1 cellular context compared by ENCODE assay signal in the genomic region with DNA sequence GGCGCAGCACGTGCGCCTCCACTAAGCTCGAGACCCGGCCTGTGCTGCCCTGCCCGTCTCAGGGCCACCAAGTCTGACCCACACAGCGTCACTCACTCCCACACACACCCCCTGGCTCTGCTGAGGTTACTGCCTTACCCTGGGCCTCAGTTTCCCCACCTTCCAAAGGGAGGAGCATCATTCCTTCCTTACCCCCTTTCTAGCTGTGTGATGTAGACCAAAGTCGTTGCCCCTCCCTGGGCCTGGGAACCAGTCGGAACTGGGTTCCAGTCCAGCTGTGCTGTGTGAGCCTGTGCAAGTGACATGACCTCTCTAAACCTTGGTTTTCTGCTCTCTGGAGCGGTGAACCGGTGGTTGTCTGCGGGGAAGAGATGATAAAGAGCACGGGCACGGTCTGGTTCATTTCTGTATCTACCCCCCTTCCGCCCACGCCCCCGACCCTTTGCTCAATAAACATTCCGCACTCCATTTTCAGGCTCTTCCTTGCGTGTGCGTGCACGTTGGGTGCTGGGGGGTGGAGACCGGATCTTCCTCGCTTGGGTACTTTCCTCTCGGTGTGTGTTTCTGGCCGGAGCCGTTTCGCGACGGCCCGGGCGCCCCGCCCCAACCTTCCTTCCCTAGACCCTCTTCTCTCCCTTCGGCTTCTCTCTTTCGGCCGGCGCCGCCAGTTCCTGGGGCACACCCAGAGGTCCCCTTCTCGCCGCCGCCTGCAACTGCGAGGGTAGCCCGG.
TF ChIP-seq lines count a peak whose summit lies in the region.

A gene with protein sequence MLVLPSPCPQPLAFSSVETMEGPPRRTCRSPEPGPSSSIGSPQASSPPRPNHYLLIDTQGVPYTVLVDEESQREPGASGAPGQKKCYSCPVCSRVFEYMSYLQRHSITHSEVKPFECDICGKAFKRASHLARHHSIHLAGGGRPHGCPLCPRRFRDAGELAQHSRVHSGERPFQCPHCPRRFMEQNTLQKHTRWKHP (plus strand): TSS at position 647 of the 730 bp plus-strand sequence. CDS start 923 bp downstream, outside the sequence.

TF ChIP-seq in K562, 482 proteins besides CTCF, POLR2A, EP300 and RAD21 (continued from another document and continues in another):
- TF ChIP-seq, protein P1, sequence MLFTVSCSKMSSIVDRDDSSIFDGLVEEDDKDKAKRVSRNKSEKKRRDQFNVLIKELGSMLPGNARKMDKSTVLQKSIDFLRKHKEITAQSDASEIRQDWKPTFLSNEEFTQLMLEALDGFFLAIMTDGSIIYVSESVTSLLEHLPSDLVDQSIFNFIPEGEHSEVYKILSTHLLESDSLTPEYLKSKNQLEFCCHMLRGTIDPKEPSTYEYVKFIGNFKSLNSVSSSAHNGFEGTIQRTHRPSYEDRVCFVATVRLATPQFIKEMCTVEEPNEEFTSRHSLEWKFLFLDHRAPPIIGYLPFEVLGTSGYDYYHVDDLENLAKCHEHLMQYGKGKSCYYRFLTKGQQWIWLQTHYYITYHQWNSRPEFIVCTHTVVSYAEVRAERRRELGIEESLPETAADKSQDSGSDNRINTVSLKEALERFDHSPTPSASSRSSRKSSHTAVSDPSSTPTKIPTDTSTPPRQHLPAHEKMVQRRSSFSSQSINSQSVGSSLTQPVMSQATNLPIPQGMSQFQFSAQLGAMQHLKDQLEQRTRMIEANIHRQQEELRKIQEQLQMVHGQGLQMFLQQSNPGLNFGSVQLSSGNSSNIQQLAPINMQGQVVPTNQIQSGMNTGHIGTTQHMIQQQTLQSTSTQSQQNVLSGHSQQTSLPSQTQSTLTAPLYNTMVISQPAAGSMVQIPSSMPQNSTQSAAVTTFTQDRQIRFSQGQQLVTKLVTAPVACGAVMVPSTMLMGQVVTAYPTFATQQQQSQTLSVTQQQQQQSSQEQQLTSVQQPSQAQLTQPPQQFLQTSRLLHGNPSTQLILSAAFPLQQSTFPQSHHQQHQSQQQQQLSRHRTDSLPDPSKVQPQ (CRISPR knock-in tag; IDR thresholded peaks at IDR 0.05; ENCODE audit: borderline replicate concordance) = no peak
- TF ChIP-seq, protein P2, sequence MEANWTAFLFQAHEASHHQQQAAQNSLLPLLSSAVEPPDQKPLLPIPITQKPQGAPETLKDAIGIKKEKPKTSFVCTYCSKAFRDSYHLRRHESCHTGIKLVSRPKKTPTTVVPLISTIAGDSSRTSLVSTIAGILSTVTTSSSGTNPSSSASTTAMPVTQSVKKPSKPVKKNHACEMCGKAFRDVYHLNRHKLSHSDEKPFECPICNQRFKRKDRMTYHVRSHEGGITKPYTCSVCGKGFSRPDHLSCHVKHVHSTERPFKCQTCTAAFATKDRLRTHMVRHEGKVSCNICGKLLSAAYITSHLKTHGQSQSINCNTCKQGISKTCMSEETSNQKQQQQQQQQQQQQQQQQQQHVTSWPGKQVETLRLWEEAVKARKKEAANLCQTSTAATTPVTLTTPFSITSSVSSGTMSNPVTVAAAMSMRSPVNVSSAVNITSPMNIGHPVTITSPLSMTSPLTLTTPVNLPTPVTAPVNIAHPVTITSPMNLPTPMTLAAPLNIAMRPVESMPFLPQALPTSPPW (CRISPR knock-in tag; IDR thresholded peaks at IDR 0.05) = peak; percentile 96
- TF ChIP-seq, protein P3, sequence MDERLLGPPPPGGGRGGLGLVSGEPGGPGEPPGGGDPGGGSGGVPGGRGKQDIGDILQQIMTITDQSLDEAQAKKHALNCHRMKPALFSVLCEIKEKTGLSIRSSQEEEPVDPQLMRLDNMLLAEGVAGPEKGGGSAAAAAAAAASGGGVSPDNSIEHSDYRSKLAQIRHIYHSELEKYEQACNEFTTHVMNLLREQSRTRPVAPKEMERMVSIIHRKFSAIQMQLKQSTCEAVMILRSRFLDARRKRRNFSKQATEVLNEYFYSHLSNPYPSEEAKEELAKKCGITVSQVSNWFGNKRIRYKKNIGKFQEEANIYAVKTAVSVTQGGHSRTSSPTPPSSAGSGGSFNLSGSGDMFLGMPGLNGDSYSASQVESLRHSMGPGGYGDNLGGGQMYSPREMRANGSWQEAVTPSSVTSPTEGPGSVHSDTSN (CRISPR knock-in tag; IDR thresholded peaks at IDR 0.05; ENCODE audit: low read depth) = no peak
- TF ChIP-seq, protein P3 (tag; conservative IDR thresholded peaks at IDR 0.05; ENCODE audit: low read depth) = no peak
- no peak for TF ChIP-seq SIRT6 (IDR thresholded peaks at IDR 0.05; ENCODE audit: low read depth, low read length)
- no peak for TF ChIP-seq NR2F6 (CRISPR knock-in tag; IDR thresholded peaks at IDR 0.05)
- TF ChIP-seq, protein P4, sequence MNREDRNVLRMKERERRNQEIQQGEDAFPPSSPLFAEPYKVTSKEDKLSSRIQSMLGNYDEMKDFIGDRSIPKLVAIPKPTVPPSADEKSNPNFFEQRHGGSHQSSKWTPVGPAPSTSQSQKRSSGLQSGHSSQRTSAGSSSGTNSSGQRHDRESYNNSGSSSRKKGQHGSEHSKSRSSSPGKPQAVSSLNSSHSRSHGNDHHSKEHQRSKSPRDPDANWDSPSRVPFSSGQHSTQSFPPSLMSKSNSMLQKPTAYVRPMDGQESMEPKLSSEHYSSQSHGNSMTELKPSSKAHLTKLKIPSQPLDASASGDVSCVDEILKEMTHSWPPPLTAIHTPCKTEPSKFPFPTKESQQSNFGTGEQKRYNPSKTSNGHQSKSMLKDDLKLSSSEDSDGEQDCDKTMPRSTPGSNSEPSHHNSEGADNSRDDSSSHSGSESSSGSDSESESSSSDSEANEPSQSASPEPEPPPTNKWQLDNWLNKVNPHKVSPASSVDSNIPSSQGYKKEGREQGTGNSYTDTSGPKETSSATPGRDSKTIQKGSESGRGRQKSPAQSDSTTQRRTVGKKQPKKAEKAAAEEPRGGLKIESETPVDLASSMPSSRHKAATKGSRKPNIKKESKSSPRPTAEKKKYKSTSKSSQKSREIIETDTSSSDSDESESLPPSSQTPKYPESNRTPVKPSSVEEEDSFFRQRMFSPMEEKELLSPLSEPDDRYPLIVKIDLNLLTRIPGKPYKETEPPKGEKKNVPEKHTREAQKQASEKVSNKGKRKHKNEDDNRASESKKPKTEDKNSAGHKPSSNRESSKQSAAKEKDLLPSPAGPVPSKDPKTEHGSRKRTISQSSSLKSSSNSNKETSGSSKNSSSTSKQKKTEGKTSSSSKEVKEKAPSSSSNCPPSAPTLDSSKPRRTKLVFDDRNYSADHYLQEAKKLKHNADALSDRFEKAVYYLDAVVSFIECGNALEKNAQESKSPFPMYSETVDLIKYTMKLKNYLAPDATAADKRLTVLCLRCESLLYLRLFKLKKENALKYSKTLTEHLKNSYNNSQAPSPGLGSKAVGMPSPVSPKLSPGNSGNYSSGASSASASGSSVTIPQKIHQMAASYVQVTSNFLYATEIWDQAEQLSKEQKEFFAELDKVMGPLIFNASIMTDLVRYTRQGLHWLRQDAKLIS (CRISPR knock-in tag; IDR thresholded peaks at IDR 0.05) = no peak
- TF ChIP-seq NR2C2 (CRISPR knock-in tag; IDR thresholded peaks at IDR 0.05) = 0 out of 2 replicates have a peak, but pooled peaks have one; percentile 29
- peak; percentile 68 for TF ChIP-seq NR2C2 (tag; IDR thresholded peaks at IDR 0.05)
- TF ChIP-seq, protein P5, sequence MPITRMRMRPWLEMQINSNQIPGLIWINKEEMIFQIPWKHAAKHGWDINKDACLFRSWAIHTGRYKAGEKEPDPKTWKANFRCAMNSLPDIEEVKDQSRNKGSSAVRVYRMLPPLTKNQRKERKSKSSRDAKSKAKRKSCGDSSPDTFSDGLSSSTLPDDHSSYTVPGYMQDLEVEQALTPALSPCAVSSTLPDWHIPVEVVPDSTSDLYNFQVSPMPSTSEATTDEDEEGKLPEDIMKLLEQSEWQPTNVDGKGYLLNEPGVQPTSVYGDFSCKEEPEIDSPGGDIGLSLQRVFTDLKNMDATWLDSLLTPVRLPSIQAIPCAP (CRISPR knock-in tag; IDR thresholded peaks at IDR 0.05; ENCODE audit: borderline replicate concordance) = no peak
- no peak for TF ChIP-seq JUN (IDR thresholded peaks at IDR 0.05; ENCODE audit: borderline replicate concordance, low read depth, low read length)
- TF ChIP-seq JUN (CRISPR knock-in tag; IDR thresholded peaks at IDR 0.05; ENCODE audit: borderline replicate concordance) = no peak
- TF ChIP-seq FOXP1 (CRISPR knock-in tag; IDR thresholded peaks at IDR 0.05) = peak; percentile 65; the same call in 1 of the 2 replicates
- TF ChIP-seq CREM (IDR thresholded peaks at IDR 0.05; ENCODE audit: low read depth) = peak; percentile 47; the same call in 1 of the 2 replicates
- TF ChIP-seq PHF21A (IDR thresholded peaks at IDR 0.05; ENCODE audit: borderline replicate concordance, low read depth) = peak; percentile 80; the same call in 1 of the 2 replicates
- TF ChIP-seq POLR2AphosphoS5 (IDR thresholded peaks at IDR 0.05; ENCODE audit: control insufficient read depth, insufficient read depth, low read depth, low read length) = peak; percentile 57
- TF ChIP-seq ZNF311 (CRISPR knock-in tag; IDR thresholded peaks at IDR 0.05) = no peak
- TF ChIP-seq, protein P6, sequence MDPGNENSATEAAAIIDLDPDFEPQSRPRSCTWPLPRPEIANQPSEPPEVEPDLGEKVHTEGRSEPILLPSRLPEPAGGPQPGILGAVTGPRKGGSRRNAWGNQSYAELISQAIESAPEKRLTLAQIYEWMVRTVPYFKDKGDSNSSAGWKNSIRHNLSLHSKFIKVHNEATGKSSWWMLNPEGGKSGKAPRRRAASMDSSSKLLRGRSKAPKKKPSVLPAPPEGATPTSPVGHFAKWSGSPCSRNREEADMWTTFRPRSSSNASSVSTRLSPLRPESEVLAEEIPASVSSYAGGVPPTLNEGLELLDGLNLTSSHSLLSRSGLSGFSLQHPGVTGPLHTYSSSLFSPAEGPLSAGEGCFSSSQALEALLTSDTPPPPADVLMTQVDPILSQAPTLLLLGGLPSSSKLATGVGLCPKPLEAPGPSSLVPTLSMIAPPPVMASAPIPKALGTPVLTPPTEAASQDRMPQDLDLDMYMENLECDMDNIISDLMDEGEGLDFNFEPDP (CRISPR knock-in tag; IDR thresholded peaks at IDR 0.05) = no peak
- no peak for TF ChIP-seq ZC3H8 (IDR thresholded peaks at IDR 0.05)
- 0 out of 2 replicates have a peak, but pooled peaks have one; percentile 16 for TF ChIP-seq CBX1 (IDR thresholded peaks at IDR 0.05; ENCODE audit: low read depth)
- no peak for TF ChIP-seq SMAD3 (CRISPR knock-in tag; conservative IDR thresholded peaks at IDR 0.05)
- TF ChIP-seq, protein P7, sequence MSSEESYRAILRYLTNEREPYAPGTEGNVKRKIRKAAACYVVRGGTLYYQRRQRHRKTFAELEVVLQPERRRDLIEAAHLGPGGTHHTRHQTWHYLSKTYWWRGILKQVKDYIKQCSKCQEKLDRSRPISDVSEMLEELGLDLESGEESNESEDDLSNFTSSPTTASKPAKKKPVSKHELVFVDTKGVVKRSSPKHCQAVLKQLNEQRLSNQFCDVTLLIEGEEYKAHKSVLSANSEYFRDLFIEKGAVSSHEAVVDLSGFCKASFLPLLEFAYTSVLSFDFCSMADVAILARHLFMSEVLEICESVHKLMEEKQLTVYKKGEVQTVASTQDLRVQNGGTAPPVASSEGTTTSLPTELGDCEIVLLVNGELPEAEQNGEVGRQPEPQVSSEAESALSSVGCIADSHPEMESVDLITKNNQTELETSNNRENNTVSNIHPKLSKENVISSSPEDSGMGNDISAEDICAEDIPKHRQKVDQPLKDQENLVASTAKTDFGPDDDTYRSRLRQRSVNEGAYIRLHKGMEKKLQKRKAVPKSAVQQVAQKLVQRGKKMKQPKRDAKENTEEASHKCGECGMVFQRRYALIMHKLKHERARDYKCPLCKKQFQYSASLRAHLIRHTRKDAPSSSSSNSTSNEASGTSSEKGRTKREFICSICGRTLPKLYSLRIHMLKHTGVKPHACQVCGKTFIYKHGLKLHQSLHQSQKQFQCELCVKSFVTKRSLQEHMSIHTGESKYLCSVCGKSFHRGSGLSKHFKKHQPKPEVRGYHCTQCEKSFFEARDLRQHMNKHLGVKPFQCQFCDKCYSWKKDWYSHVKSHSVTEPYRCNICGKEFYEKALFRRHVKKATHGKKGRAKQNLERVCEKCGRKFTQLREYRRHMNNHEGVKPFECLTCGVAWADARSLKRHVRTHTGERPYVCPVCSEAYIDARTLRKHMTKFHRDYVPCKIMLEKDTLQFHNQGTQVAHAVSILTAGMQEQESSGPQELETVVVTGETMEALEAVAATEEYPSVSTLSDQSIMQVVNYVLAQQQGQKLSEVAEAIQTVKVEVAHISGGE (CRISPR knock-in tag; IDR thresholded peaks at IDR 0.05) = peak; percentile 95 to 99 (median 99)
- 0 out of 2 replicates have a peak, but pooled peaks have one; percentile 29 for TF ChIP-seq RHOXF2B (CRISPR knock-in tag; conservative IDR thresholded peaks at IDR 0.05)
- no peak for TF ChIP-seq U2AF2 (optimal IDR thresholded peaks at IDR 0.05; ENCODE audit: low read depth, low read length)
- no peak for TF ChIP-seq RBM34 (IDR thresholded peaks at IDR 0.05; ENCODE audit: borderline replicate concordance, insufficient read depth, low read length)
- TF ChIP-seq, protein P8, sequence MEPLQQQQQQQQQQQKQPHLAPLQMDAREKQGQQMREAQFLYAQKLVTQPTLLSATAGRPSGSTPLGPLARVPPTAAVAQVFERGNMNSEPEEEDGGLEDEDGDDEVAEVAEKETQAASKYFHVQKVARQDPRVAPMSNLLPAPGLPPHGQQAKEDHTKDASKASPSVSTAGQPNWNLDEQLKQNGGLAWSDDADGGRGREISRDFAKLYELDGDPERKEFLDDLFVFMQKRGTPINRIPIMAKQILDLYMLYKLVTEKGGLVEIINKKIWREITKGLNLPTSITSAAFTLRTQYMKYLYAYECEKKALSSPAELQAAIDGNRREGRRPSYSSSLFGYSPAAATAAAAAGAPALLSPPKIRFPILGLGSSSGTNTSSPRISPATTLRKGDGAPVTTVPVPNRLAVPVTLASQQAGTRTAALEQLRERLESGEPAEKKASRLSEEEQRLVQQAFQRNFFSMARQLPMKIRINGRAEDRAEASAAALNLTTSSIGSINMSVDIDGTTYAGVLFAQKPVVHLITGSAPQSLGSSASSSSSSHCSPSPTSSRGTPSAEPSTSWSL (CRISPR knock-in tag; IDR thresholded peaks at IDR 0.05; ENCODE audit: borderline replicate concordance) = no peak
- peak; percentile 63 for TF ChIP-seq FOXM1 (IDR thresholded peaks at IDR 0.05; ENCODE audit: low read depth)
- no peak for TF ChIP-seq FOXM1 (CRISPR knock-in tag; IDR thresholded peaks at IDR 0.05; ENCODE audit: low read depth)
- TF ChIP-seq, protein P9, sequence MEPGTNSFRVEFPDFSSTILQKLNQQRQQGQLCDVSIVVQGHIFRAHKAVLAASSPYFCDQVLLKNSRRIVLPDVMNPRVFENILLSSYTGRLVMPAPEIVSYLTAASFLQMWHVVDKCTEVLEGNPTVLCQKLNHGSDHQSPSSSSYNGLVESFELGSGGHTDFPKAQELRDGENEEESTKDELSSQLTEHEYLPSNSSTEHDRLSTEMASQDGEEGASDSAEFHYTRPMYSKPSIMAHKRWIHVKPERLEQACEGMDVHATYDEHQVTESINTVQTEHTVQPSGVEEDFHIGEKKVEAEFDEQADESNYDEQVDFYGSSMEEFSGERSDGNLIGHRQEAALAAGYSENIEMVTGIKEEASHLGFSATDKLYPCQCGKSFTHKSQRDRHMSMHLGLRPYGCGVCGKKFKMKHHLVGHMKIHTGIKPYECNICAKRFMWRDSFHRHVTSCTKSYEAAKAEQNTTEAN (CRISPR knock-in tag; IDR thresholded peaks at IDR 0.05) = no peak
- TF ChIP-seq TRIM24 (IDR thresholded peaks at IDR 0.05) = peak in 1 of 2 experiments; percentile 97; a peak in 2 of 4 replicates
- no peak for TF ChIP-seq NCOA6 (IDR thresholded peaks at IDR 0.05)
- TF ChIP-seq MAFG (tag; conservative IDR thresholded peaks at IDR 0.05) = no peak
- no peak for TF ChIP-seq ZNF77 (CRISPR knock-in tag; IDR thresholded peaks at IDR 0.05)
- no peak for TF ChIP-seq SMARCB1 (IDR thresholded peaks at IDR 0.05; ENCODE audit: insufficient read length, low read depth)
